Comparison of ENCODE assay signal across 25 cellular contexts in genomic region chr6:105292689-105293339, GRCh38.
A peak's percentile ranks its signal among the peaks of the same experiment; 100 is the strongest.
DNase-seq lines count a peak whose midpoint lies in the region; ATAC-seq, FAIRE-seq and TF ChIP-seq lines count a peak whose summit lies in the region.
"Had no signal": no experiment of that assay in that cellular context is flagged by ENCODE, and none has a peak within 500 bp of the region (broad histone marks: within the 10 kb centered on the region; RNA-seq: fewer than 3 reads in every experiment).

No MANE protein-coding gene starts in this region.

- H3K4me2 ChIP-seq in astrocyte (ENCODE audit: low read length): no peak overlapping the region

- peaks cover 2% of the 10 kb centered on the region for H3K36me3 ChIP-seq in CD4-positive, alpha-beta memory T cell (ENCODE audit: insufficient read depth, low read length)
- H3K36me3 ChIP-seq in CD8-positive, alpha-beta memory T cell (ENCODE audit: insufficient read depth, low read length): no peaks in the 10 kb centered on the region
- peaks cover 4% of the 10 kb centered on the region for H3K36me3 ChIP-seq in astrocyte (ENCODE audit: insufficient read depth, low read length)
- H3K36me3 ChIP-seq in BE2C: peaks cover 8% of the 10 kb centered on the region
- no peaks in the 10 kb centered on the region for H3K36me3 ChIP-seq in gastrocnemius medialis

- no peaks in the 10 kb centered on the region for H3K27me3 Mint-ChIP-seq in CD4-positive, alpha-beta memory T cell
- no peaks in the 10 kb centered on the region for H3K27me3 Mint-ChIP-seq in CD8-positive, alpha-beta memory T cell
- H3K27me3 Mint-ChIP-seq in astrocyte (ENCODE audit: low read depth, unreplicated experiment): no peaks in the 10 kb centered on the region
- H3K27me3 Mint-ChIP-seq in natural killer cell (ENCODE audit: low read depth in 2 of 2): no peaks in the 10 kb centered on the region
- H3K27me3 Mint-ChIP-seq: B cell had no signal

- H2AFZ ChIP-seq in astrocyte (ENCODE audit: low read depth, low read length): no peak overlapping the region

- intact Hi-C loops in CD4-positive, alpha-beta memory T cell (cut with micrococcal nuclease): no loop called here
- intact Hi-C loops in natural killer cell (cut with micrococcal nuclease) (no loop called here), gastrocnemius medialis (cut with DNase I; ENCODE audit: low total_unique reads) (no loop called here)

- POLR2A ChIA-PET in CD4-positive, alpha-beta memory T cell (lab: Charles Lee; ENCODE audit: partially characterized antibody): no interaction called here
- POLR2A ChIA-PET in CD8-positive, alpha-beta memory T cell (lab: Charles Lee): no interaction called here

- no peaks in the 10 kb centered on the region for H3K4me1 ChIP-seq in CD4-positive, alpha-beta memory T cell (ENCODE audit: insufficient read depth, low read length)
- no peaks in the 10 kb centered on the region for H3K4me1 ChIP-seq in CD8-positive, alpha-beta memory T cell (ENCODE audit: insufficient read depth, low read length)
- H3K4me1 ChIP-seq in astrocyte (ENCODE audit: insufficient read depth, low read length) (no peaks in the 10 kb centered on the region), BE2C (no peaks in the 10 kb centered on the region), gastrocnemius medialis (peaks cover 6 to 17% of the 10 kb centered on the region in 2 donors)

- H3K9me3 ChIP-seq in CD4-positive, alpha-beta memory T cell (ENCODE audit: control insufficient read depth in 1 of 2, low read length in 2 of 2): no peaks in the 10 kb centered on the region
- H3K9me3 ChIP-seq in CD8-positive, alpha-beta memory T cell (ENCODE audit: low read length): no peaks in the 10 kb centered on the region
- H3K9me3 ChIP-seq in astrocyte (ENCODE audit: insufficient read depth, low read depth, low read length) (no peaks in the 10 kb centered on the region), BE2C (no peaks in the 10 kb centered on the region), gastrocnemius medialis (no peaks in the 10 kb centered on the region)

- H3K36me3 Mint-ChIP-seq in CD4-positive, alpha-beta memory T cell: peaks cover 45 to 51% of the 10 kb centered on the region in 2 donors
- H3K36me3 Mint-ChIP-seq in CD8-positive, alpha-beta memory T cell: peaks cover 6 to 35% (median 27%) of the 10 kb centered on the region in 3 donors
- H3K36me3 Mint-ChIP-seq in astrocyte (ENCODE audit: low read depth, unreplicated experiment): peaks cover 22% of the 10 kb centered on the region
- peaks cover 2% of the 10 kb centered on the region for H3K36me3 Mint-ChIP-seq in natural killer cell

- peaks cover 5 to 17% (median 8%) of the 10 kb centered on the region in 4 donors for H3K4me1 Mint-ChIP-seq in CD4-positive, alpha-beta memory T cell
- peaks cover 25 to 37% (median 35%) of the 10 kb centered on the region in 3 donors for H3K4me1 Mint-ChIP-seq in CD8-positive, alpha-beta memory T cell
- H3K4me1 Mint-ChIP-seq in astrocyte (ENCODE audit: low read depth, unreplicated experiment) (no peaks in the 10 kb centered on the region), natural killer cell (peaks cover 41 to 44% of the 10 kb centered on the region in 2 donors)
- H3K4me1 Mint-ChIP-seq: B cell, CD14-positive monocyte had no signal

- peaks cover 0 to 3% (median 0%) of the 10 kb centered on the region in 8 donors for H3K9me3 Mint-ChIP-seq in CD4-positive, alpha-beta memory T cell
- no peaks in the 10 kb centered on the region for H3K9me3 Mint-ChIP-seq in CD8-positive, alpha-beta memory T cell
- peaks cover 7% of the 10 kb centered on the region for H3K9me3 Mint-ChIP-seq in astrocyte (ENCODE audit: unreplicated experiment)
- H3K9me3 Mint-ChIP-seq in natural killer cell: no peaks in the 10 kb centered on the region

- DNase-seq in CD4-positive, alpha-beta memory T cell: no peak
- no peak for DNase-seq in CD8-positive, alpha-beta memory T cell
- no peak for DNase-seq in astrocyte (ENCODE audit: low read depth)
- no peak for DNase-seq in natural killer cell
- no peak for DNase-seq in BE2C
- DNase-seq in gastrocnemius medialis: no peak
- DNase-seq in SK-N-DZ (ENCODE audit: low spot score): no peak
- DNase-seq: COR-L47, DMS53, H7, Kasumi-1, NCI-H1092 treated with DMSO at 0.1 percent for 48 hours, NCI-H1436, NCI-H187, NCI-H2081 treated with DMSO at 0.1 percent for 48 hours, NCI-H2171, NCI-H226, NCI-H510A, NCI-H69, Right ventricle myocardium superior, RPMI8226 had no signal

- H4K20me1 ChIP-seq in astrocyte (ENCODE audit: insufficient read depth, low read length): no peaks in the 10 kb centered on the region

- CTCF ChIA-PET in CD4-positive, alpha-beta memory T cell (lab: Charles Lee; ENCODE audit: partially characterized antibody): interaction anchor here (0.7 to 1.5 kb wide), 3 partner anchors 14 to 552 kb away, joined by 3 read pairs; no protein-coding TSS in a partner anchor
- CTCF ChIA-PET in CD8-positive, alpha-beta memory T cell (lab: Charles Lee): no interaction called here

- in situ Hi-C loops in gastrocnemius medialis (cut with MboI; ENCODE audit: low sequenced_read_pairs in 4 of 4): loop anchor here in 1 of 4 donors (10.0 kb wide), 1 partner anchor 198 kb away; no protein-coding TSS in a partner anchor

- peak; percentile 66 to 93 (median 82) for ATAC-seq in natural killer cell
- no peak for ATAC-seq in gastrocnemius medialis
- ATAC-seq: K562 had no signal

- H3K79me2 ChIP-seq in astrocyte (ENCODE audit: insufficient read depth, low read length): no peaks in the 10 kb centered on the region

- FAIRE-seq in astrocyte (lab: Jason Lieb, UNC): peak; percentile 32
- FAIRE-seq: HTR-8/SVneo, K562 had no signal

- no peak overlapping the region for H3K4me3 ChIP-seq in CD4-positive, alpha-beta memory T cell (ENCODE audit: low read length in 2 of 2)
- no peak overlapping the region for H3K4me3 ChIP-seq in CD8-positive, alpha-beta memory T cell (ENCODE audit: low read length)
- H3K4me3 ChIP-seq in astrocyte (ENCODE audit: insufficient read depth, low read depth, low read length): no peak overlapping the region
- no peak overlapping the region for H3K4me3 ChIP-seq in BE2C (ENCODE audit: low read depth, low read length)
- H3K4me3 ChIP-seq in gastrocnemius medialis: no peak overlapping the region
- H3K4me3 ChIP-seq: K562 had no signal

- TF ChIP-seq POLR2A in gastrocnemius medialis (IDR thresholded peaks at IDR 0.05): no peak

- TF ChIP-seq CTCF in astrocyte (IDR thresholded peaks at IDR 0.05; ENCODE audit: insufficient read depth, low read depth, low read length) (no peak), natural killer cell (IDR thresholded peaks at IDR 0.05) (no peak), BE2C (IDR thresholded peaks at IDR 0.05; ENCODE audit: low read depth, low read length) (no peak), gastrocnemius medialis (IDR thresholded peaks at IDR 0.05 in 4 of 5, conservative IDR thresholded peaks at IDR 0.05 in 1 of 5) (no peak)

- H3K27ac Mint-ChIP-seq in CD4-positive, alpha-beta memory T cell: peak overlapping the region in 5 of 7 donors; percentile 8 to 38 (median 33)
- peak overlapping the region in 7 of 8 donors; percentile 6 to 67 (median 44) for H3K27ac Mint-ChIP-seq in CD8-positive, alpha-beta memory T cell
- H3K27ac Mint-ChIP-seq in astrocyte (ENCODE audit: unreplicated experiment) (no peak overlapping the region), natural killer cell (peak overlapping the region; percentile 73 to 83)
- H3K27ac Mint-ChIP-seq: B cell, CD14-positive monocyte had no signal

- H3K27me3 ChIP-seq in CD4-positive, alpha-beta memory T cell (ENCODE audit: insufficient read depth, low read length): no peaks in the 10 kb centered on the region
- H3K27me3 ChIP-seq in CD8-positive, alpha-beta memory T cell (ENCODE audit: insufficient read depth, low read length, poor library complexity, severe bottlenecking): no peaks in the 10 kb centered on the region
- no peaks in the 10 kb centered on the region for H3K27me3 ChIP-seq in astrocyte (ENCODE audit: insufficient read depth, low read length)
- H3K27me3 ChIP-seq in BE2C: no peaks in the 10 kb centered on the region
- no peaks in the 10 kb centered on the region for H3K27me3 ChIP-seq in gastrocnemius medialis

- H3K4me3 Mint-ChIP-seq in CD4-positive, alpha-beta memory T cell: peak overlapping the region in 1 of 8 donors; percentile 5
- H3K4me3 Mint-ChIP-seq in CD8-positive, alpha-beta memory T cell: peak overlapping the region in 1 of 7 donors; percentile 9
- no peak overlapping the region for H3K4me3 Mint-ChIP-seq in astrocyte (ENCODE audit: unreplicated experiment)
- peak overlapping the region; percentile 32 for H3K4me3 Mint-ChIP-seq in natural killer cell
- H3K4me3 Mint-ChIP-seq: B cell, CD14-positive monocyte had no signal

- H3K9ac ChIP-seq in astrocyte (ENCODE audit: low read length): no peak overlapping the region

- H3K27ac ChIP-seq in CD4-positive, alpha-beta memory T cell (ENCODE audit: low read depth, low read length): no peak overlapping the region
- H3K27ac ChIP-seq in CD8-positive, alpha-beta memory T cell (ENCODE audit: low read depth, low read length): no peak overlapping the region
- H3K27ac ChIP-seq in astrocyte (ENCODE audit: low read depth, low read length) (no peak overlapping the region), gastrocnemius medialis (no peak overlapping the region)

Comparison
In these comparisons a context has a peak if more than half of its experiments do, and no peak if none do; other contexts are left out.
1. ATAC-seq: peak in natural killer cell (3 of 3); none in gastrocnemius medialis (0 of 2).